In the genomic region with DNA sequence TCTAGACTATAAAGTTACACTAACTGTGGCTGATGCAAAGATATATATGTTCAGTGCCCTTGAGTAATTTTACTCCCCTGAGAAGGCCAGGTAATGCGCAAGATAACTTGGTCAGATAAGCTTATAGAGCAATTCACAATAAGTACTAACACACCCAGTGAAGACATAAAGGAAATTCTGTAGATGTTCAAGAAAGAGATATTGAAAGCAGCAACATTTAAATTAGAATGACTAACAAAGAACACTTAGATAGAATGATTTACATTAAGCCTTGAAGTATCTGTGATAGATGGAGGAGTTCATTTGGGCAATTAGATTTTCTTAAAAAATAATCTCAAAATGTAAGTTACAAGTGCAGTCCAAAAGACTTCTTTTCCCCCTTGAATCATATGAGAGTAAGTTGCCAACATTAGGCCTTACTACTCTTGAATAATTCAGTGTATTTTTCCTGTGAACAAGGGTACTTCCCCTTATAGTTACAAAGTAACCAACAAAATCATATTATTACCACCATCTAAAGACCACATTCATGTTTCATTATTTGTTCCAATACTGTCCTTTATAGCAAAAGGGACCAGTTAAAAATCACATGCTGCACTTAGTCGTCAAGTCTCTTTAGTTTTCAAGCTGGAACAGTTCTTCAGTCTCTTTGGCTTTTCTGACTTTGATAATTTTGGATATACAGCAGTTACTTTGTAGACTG, we compare ENCODE assay signal across 28 cellular contexts. TPM values are rescaled to one million over a fixed set of nuclear protein-coding genes. Genes with fewer than 3 reads are reported as not detected.
DNase-seq lines count a peak whose midpoint lies in the region; ATAC-seq lines count a peak whose summit lies in the region.
"Had no signal": no experiment of that assay in that cellular context is flagged by ENCODE, and none has a peak within 500 bp of the region (broad histone marks: within the 10 kb centered on the region; RNA-seq: fewer than 3 reads in every experiment).

No MANE protein-coding gene starts in this region.

- no peak for DNase-seq in activated T-cell treated with anti-CD3 and anti-CD28 coated beads, Interleukin-2, amount 50 U/mL, for 72 hours
- no peak for DNase-seq in activated T-cell treated with anti-CD3 and anti-CD28 coated beads, Interleukin-2, amount 50 U/mL, for 24 hours
- DNase-seq: activated CD4-positive, alpha-beta T cell treated with anti-CD3 and anti-CD28 coated beads, Interleukin-2, amount 10 ng/mL, durations not matched to agents 7 days and 5 days; activated T-cell treated with anti-CD3 and anti-CD28 coated beads, Interleukin-2, amount 50 U/mL, for 4 hours; caudate nucleus; CD4-positive, CD25-positive, alpha-beta regulatory T cell; cortex of kidney; effector memory CD8-positive, alpha-beta T cell; erythroblast; glutamatergic neuron; H7; KG1; MG63; NCI-H1105; NCI-H187; NCI-H446 treated with DMSO at 0.1 percent for 48 hours; stimulated activated CD4-positive, alpha-beta T cell treated with anti-CD3 and anti-CD28 coated beads, Interleukin-15, amount 100 ng/mL, for 24 hours; stimulated activated CD4-positive, alpha-beta T cell treated with anti-CD3 and anti-CD28 coated beads, Interleukin-4, amount 100 ng/mL, for 4 hours; T-helper 9 cell; upper lobe of right lung had no signal

- peak overlapping the region; percentile 26 for H3K27ac Mint-ChIP-seq in activated T-cell treated with anti-CD3 and anti-CD28 coated beads, Interleukin-2, amount 50 U/mL, for 72 hours
- H3K27ac Mint-ChIP-seq in activated T-cell treated with anti-CD3 and anti-CD28 coated beads, Interleukin-2, amount 50 U/mL, for 24 hours: no peak overlapping the region
- H3K27ac Mint-ChIP-seq: activated CD4-positive, alpha-beta T cell treated with anti-CD3 and anti-CD28 coated beads, Interleukin-2, amount 10 ng/mL, durations not matched to agents 7 days and 5 days; CD4-positive, CD25-positive, alpha-beta regulatory T cell; effector memory CD8-positive, alpha-beta T cell; memory B cell had no signal

- peaks cover 0 to 3% of the 10 kb centered on the region in 2 donors for H3K9me3 Mint-ChIP-seq in activated T-cell treated with anti-CD3 and anti-CD28 coated beads, Interleukin-2, amount 50 U/mL, for 72 hours
- peaks cover under 1% of the 10 kb centered on the region for H3K9me3 Mint-ChIP-seq in activated T-cell treated with anti-CD3 and anti-CD28 coated beads, Interleukin-2, amount 50 U/mL, for 24 hours
- H3K9me3 Mint-ChIP-seq: CD4-positive, CD25-positive, alpha-beta regulatory T cell; effector memory CD8-positive, alpha-beta T cell; memory B cell had no signal

- ATAC-seq in activated T-cell treated with anti-CD3 and anti-CD28 coated beads, Interleukin-2, amount 50 U/mL, for 72 hours (replicated peaks in 1 of 2): no peak
- ATAC-seq in HG02678 (IDR thresholded peaks at IDR 0.05; ENCODE audit: unreplicated experiment) (peak; percentile 78), HG03432 (IDR thresholded peaks at IDR 0.05; ENCODE audit: unreplicated experiment) (peak; percentile 60), HG03097 (IDR thresholded peaks at IDR 0.05; ENCODE audit: low FRiP score, unreplicated experiment) (no peak), HG03521 (IDR thresholded peaks at IDR 0.05; ENCODE audit: unreplicated experiment) (no peak), GM21360 (IDR thresholded peaks at IDR 0.05; ENCODE audit: unreplicated experiment) (no peak), GM19328 (IDR thresholded peaks at IDR 0.05; ENCODE audit: unreplicated experiment) (no peak)
- ATAC-seq: activated T-cell treated with anti-CD3 and anti-CD28 coated beads, Interleukin-2, amount 50 U/mL, for 4 hours; effector memory CD8-positive, alpha-beta T cell; left lobe of liver; upper lobe of right lung had no signal

- H3K4me3 Mint-ChIP-seq in activated T-cell treated with anti-CD3 and anti-CD28 coated beads, Interleukin-2, amount 50 U/mL, for 72 hours: no peak overlapping the region
- H3K4me3 Mint-ChIP-seq in activated T-cell treated with anti-CD3 and anti-CD28 coated beads, Interleukin-2, amount 50 U/mL, for 24 hours: no peak overlapping the region
- H3K4me3 Mint-ChIP-seq: activated CD4-positive, alpha-beta T cell treated with anti-CD3 and anti-CD28 coated beads, Interleukin-2, amount 10 ng/mL, durations not matched to agents 7 days and 5 days; activated T-cell treated with anti-CD3 and anti-CD28 coated beads, Interleukin-2, amount 50 U/mL, for 4 hours; CD4-positive, CD25-positive, alpha-beta regulatory T cell; effector memory CD8-positive, alpha-beta T cell; memory B cell had no signal

- peaks cover 2 to 10% of the 10 kb centered on the region in 2 donors for H3K36me3 Mint-ChIP-seq in activated T-cell treated with anti-CD3 and anti-CD28 coated beads, Interleukin-2, amount 50 U/mL, for 72 hours (ENCODE audit: insufficient read depth in 2 of 2)
- peaks cover 76% of the 10 kb centered on the region for H3K36me3 Mint-ChIP-seq in activated T-cell treated with anti-CD3 and anti-CD28 coated beads, Interleukin-2, amount 50 U/mL, for 24 hours (ENCODE audit: low read depth)

- H3K4me1 Mint-ChIP-seq in activated T-cell treated with anti-CD3 and anti-CD28 coated beads, Interleukin-2, amount 50 U/mL, for 72 hours (ENCODE audit: low read depth): peaks cover 10% of the 10 kb centered on the region
- H3K4me1 Mint-ChIP-seq in activated T-cell treated with anti-CD3 and anti-CD28 coated beads, Interleukin-2, amount 50 U/mL, for 24 hours (ENCODE audit: low read depth): peaks cover 7% of the 10 kb centered on the region
- H3K4me1 Mint-ChIP-seq: activated CD4-positive, alpha-beta T cell treated with anti-CD3 and anti-CD28 coated beads, Interleukin-2, amount 10 ng/mL, durations not matched to agents 7 days and 5 days; memory B cell had no signal

- no peaks in the 10 kb centered on the region for H3K27me3 Mint-ChIP-seq in activated T-cell treated with anti-CD3 and anti-CD28 coated beads, Interleukin-2, amount 50 U/mL, for 72 hours (ENCODE audit: low read depth)
- H3K27me3 Mint-ChIP-seq in activated T-cell treated with anti-CD3 and anti-CD28 coated beads, Interleukin-2, amount 50 U/mL, for 24 hours: no peaks in the 10 kb centered on the region
- H3K27me3 Mint-ChIP-seq: activated CD4-positive, alpha-beta T cell treated with anti-CD3 and anti-CD28 coated beads, Interleukin-2, amount 10 ng/mL, durations not matched to agents 7 days and 5 days; CD4-positive, CD25-positive, alpha-beta regulatory T cell; effector memory CD8-positive, alpha-beta T cell; memory B cell had no signal

RNA-seq across cellular contexts. Expression of a gene that starts 44.4 kb away (rescaled TPM):
- 1 to 10 TPM; 2.7 to 5.9 TPM for total RNA-seq in activated T-cell treated with anti-CD3 and anti-CD28 coated beads, Interleukin-2, amount 50 U/mL, for 72 hours

RNA-seq across cellular contexts. Expression of a gene that starts 56.4 kb away (rescaled TPM):
- 10 to 100 TPM; 10.4 to 11.3 TPM for total RNA-seq in activated T-cell treated with anti-CD3 and anti-CD28 coated beads, Interleukin-2, amount 50 U/mL, for 72 hours

RNA-seq across cellular contexts. Expression of a gene that starts 56.5 kb away (rescaled TPM):
- total RNA-seq in activated T-cell treated with anti-CD3 and anti-CD28 coated beads, Interleukin-2, amount 50 U/mL, for 72 hours: 10 to 100 TPM; 29.0 to 29.6 TPM

Comparison
In these comparisons a context has a peak if more than half of its experiments do, and no peak if none do; other contexts are left out.
1. ATAC-seq: peak in HG02678 (single experiment) and HG03432 (single experiment); none in activated T-cell treated with anti-CD3 and anti-CD28 coated beads, Interleukin-2, amount 50 U/mL, for 72 hours (0 of 2), HG03097 (single experiment), HG03521 (single experiment), GM21360 (single experiment) and GM19328 (single experiment).